33 cellular contexts compared by ENCODE assay signal in the genomic region with DNA sequence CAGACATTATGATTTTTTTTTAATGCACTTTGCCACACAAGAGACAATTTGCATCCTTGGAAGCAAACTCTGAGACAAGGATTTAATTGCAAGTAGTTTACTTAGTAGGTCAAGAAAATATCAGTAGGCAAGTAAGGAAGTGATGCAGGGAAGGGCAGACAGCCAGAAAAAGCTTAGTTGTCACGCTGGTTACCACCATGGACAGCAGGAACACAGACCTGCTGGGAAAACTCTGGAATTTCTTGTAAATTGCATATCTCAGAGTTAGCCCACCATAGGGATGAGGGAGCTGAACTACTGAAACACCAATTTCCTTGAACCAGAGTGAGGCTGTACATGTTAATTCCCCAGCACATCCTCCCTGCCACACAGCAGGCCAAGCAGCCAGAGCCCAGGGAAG.
"Had no signal": no experiment of that assay in that cellular context is flagged by ENCODE, and none has a peak within 500 bp of the region (broad histone marks: within the 10 kb centered on the region; RNA-seq: fewer than 3 reads in every experiment).

No MANE protein-coding gene starts in this region.

- H3K27me3 Mint-ChIP-seq: activated B cell treated with CpG ODN at 0.5 μM for 24 hours; activated T-cell treated with anti-CD3 and anti-CD28 coated beads, Interleukin-2, amount 50 U/mL, for 24 hours had no signal

- H3K4me1 ChIP-seq: adrenal gland, body of pancreas had no signal

- H2AFZ ChIP-seq: PC-9 had no signal

- ATAC-seq: activated CD8-positive, alpha-beta T cell treated with anti-CD3 and anti-CD28 coated beads, Interleukin-2, amount 10 ng/mL, durations not matched to agents 7 days and 5 days; activated naive CD4-positive, alpha-beta T cell treated with anti-CD3 and anti-CD28 coated beads, Interleukin-2, amount 50 U/mL, for 72 hours; body of pancreas had no signal

- H3K9me3 ChIP-seq: adrenal gland, body of pancreas, MG63 had no signal

- H3K27ac Mint-ChIP-seq: activated CD8-positive, alpha-beta T cell treated with anti-CD3 and anti-CD28 coated beads, Interleukin-2, amount 10 ng/mL, durations not matched to agents 7 days and 5 days; activated naive CD4-positive, alpha-beta T cell treated with anti-CD3 and anti-CD28 coated beads for 36 hours; activated T-helper 1 cell treated with anti-CD3 and anti-CD28 coated beads, Interleukin-12 subunit alpha, Interleukin-12 subunit beta, Interleukin-2, Interleukin-4 antibody, amounts not matched to agents 30 ng/mL and 10 ng/mL and 1 ng/mL, durations not matched to agents 14 hours and 24 hours and 36 hours; T-helper 1 cell treated with Interleukin-12 subunit alpha and Interleukin-12 subunit beta and Interleukin-4 antibody, amounts not matched to agents 30 μg/mL and 1 μg/mL, for 36 hours had no signal

- H3K27me3 ChIP-seq: adrenal gland, body of pancreas, MG63 had no signal

- DNase-seq: activated B cell treated with CpG ODN at 0.5 μM for 24 hours; activated CD4-positive, alpha-beta T cell treated with anti-CD3 and anti-CD28 coated beads for 4 hours; activated CD4-positive, alpha-beta T cell treated with anti-CD3 and anti-CD28 coated beads, Interleukin-2, amount 50 U/mL, for 1 hour; activated CD4-positive, CD25-positive, alpha-beta regulatory T cell treated with anti-CD3 and anti-CD28 coated beads, Interleukin-2, amount 50 U/mL, for 72 hours; activated CD8-positive, alpha-beta T cell treated with anti-CD3 and anti-CD28 coated beads, Interleukin-2, amount 10 ng/mL, durations not matched to agents 7 days and 5 days; activated gamma-delta T cell treated with Interleukin-2 at 50 U/mL for 16 hours; activated naive CD4-positive, alpha-beta T cell treated with anti-CD3 and anti-CD28 coated beads for 36 hours; activated T-cell treated with anti-CD3 and anti-CD28 coated beads, Interleukin-2, amount 50 U/mL, for 24 hours; adrenal gland; body of pancreas; central memory CD4-positive, alpha-beta T cell; Kasumi-1; KG1; MG63; NCI-H1048; NCI-H1105 treated with DMSO at 0.1 percent for 48 hours; NCI-H1436; NCI-H1694; NCI-H1930; NCI-H2081 treated with DMSO at 0.1 percent for 48 hours; NCI-H226; NCI-H524 treated with DMSO at 0.1 percent for 48 hours; NCI-H748 treated with DMSO at 0.1 percent for 48 hours; NK-92 treated with Interleukin-12 subunit alpha and Interleukin-12 subunit beta, amount 100 ng/mL, for 24 hours; PC-9; Right ventricle myocardium superior; T-helper 9 cell had no signal

- H3K4me3 ChIP-seq: adrenal gland, body of pancreas, MG63, PC-9 had no signal

- H3K27ac ChIP-seq: adrenal gland, body of pancreas, PC-9, VCaP had no signal

- H3K4me2 ChIP-seq: PC-9 had no signal

- FAIRE-seq: astrocyte, bronchial epithelial cell had no signal

- H3K4me3 Mint-ChIP-seq: activated B cell treated with CpG ODN at 0.5 μM for 24 hours; activated CD8-positive, alpha-beta T cell treated with anti-CD3 and anti-CD28 coated beads, Interleukin-2, amount 10 ng/mL, durations not matched to agents 7 days and 5 days; activated naive CD4-positive, alpha-beta T cell treated with anti-CD3 and anti-CD28 coated beads for 36 hours; activated T-cell treated with anti-CD3 and anti-CD28 coated beads, Interleukin-2, amount 50 U/mL, for 24 hours; activated T-helper 1 cell treated with anti-CD3 and anti-CD28 coated beads, Interleukin-12 subunit alpha, Interleukin-12 subunit beta, Interleukin-2, Interleukin-4 antibody, amounts not matched to agents 30 ng/mL and 10 ng/mL and 1 ng/mL, durations not matched to agents 14 hours and 24 hours and 36 hours; T-helper 1 cell treated with Interleukin-12 subunit alpha and Interleukin-12 subunit beta and Interleukin-4 antibody, amounts not matched to agents 30 μg/mL and 1 μg/mL, for 36 hours had no signal

- H3K36me3 ChIP-seq: adrenal gland, MG63 had no signal
